20 cellular contexts compared by ENCODE assay signal in genomic region chr4:25090516-25090915, GRCh38. TPM values are rescaled to one million over a fixed set of nuclear protein-coding genes. Genes with fewer than 3 reads are reported as not detected.
DNase-seq lines count a peak whose midpoint lies in the region; ATAC-seq, FAIRE-seq and TF ChIP-seq lines count a peak whose summit lies in the region.
"Had no signal": no experiment of that assay in that cellular context is flagged by ENCODE, and none has a peak within 500 bp of the region (broad histone marks: within the 10 kb centered on the region; RNA-seq: fewer than 3 reads in every experiment).

No MANE protein-coding gene starts in this region.

- H3K23me2 ChIP-seq in H9 (ENCODE audit: insufficient read length, low read depth, low read length, poor library complexity, severe bottlenecking): no peaks in the 10 kb centered on the region

- POLR2A ChIA-PET in PC-3 (lab: Charles Lee; ENCODE audit: unreplicated experiment): interaction anchor here (0.6 kb wide), 1 partner anchor 13 kb away, joined by 4 read pairs; no protein-coding TSS in a partner anchor

- H2BK20ac ChIP-seq in H9 (ENCODE audit: low read depth, low read length, poor library complexity, severe bottlenecking): no peak overlapping the region

- TF ChIP-seq CTCF in PC-3 (conservative IDR thresholded peaks at IDR 0.05; ENCODE audit: low read depth, low read length) (no peak), fibroblast of mammary gland (conservative IDR thresholded peaks at IDR 0.05; ENCODE audit: control insufficient read depth, insufficient read depth, low read depth, low read length) (no peak), H9 (conservative IDR thresholded peaks at IDR 0.05) (no peak), pancreas (IDR thresholded peaks at IDR 0.05) (no peak)

- H3K4me1 Mint-ChIP-seq in H9: peaks cover 18 to 20% of the 10 kb centered on the region in 2 experiments

- H2BK5ac ChIP-seq in H9 (ENCODE audit: insufficient read length, low read length): no peak overlapping the region

- H4K8ac ChIP-seq in H9 (replicated peaks; ENCODE audit: insufficient read length, low read depth, low read length): no peak overlapping the region

- no peaks in the 10 kb centered on the region for H3K9me2 ChIP-seq in PC-3 (replicated peaks; ENCODE audit: low read length)

- no peaks in the 10 kb centered on the region; the same call in 1 of the 2 replicates for H3K27me3 Mint-ChIP-seq in H9 (ENCODE audit: low read depth)

- ATAC-seq in PC-3: peak; percentile 67
- no peak for ATAC-seq in pancreas
- no peak for ATAC-seq in HG02610 (IDR thresholded peaks at IDR 0.05; ENCODE audit: unreplicated experiment)

- no peak overlapping the region for H2BK120ac ChIP-seq in H9 (ENCODE audit: low read depth, low read length, poor library complexity, severe bottlenecking)

- H3K4me3 ChIP-seq in PC-3 (ENCODE audit: low read length) (no peak overlapping the region), fibroblast of mammary gland (ENCODE audit: control insufficient read depth, low read depth, low read length) (no peak overlapping the region), pancreas (no peak overlapping the region)

- peaks cover 8% of the 10 kb centered on the region; the same call in 1 of the 2 replicates for H3K4me1 ChIP-seq in PC-3 (ENCODE audit: insufficient read depth, low read length)
- H3K4me1 ChIP-seq in H9 (ENCODE audit: insufficient read depth, low read length): no peaks in the 10 kb centered on the region
- H3K4me1 ChIP-seq in pancreas: no peaks in the 10 kb centered on the region

- no peak overlapping the region for H3T11ph ChIP-seq in H9 (ENCODE audit: low read length)

- no peaks in the 10 kb centered on the region for H3K79me1 ChIP-seq in H9 (ENCODE audit: insufficient read depth, low read depth, low read length, poor library complexity, severe bottlenecking)

- DNase-seq in HCEC 1CT: peak; percentile 18
- peak; percentile 43 for DNase-seq in PC-3
- peak; percentile 85 for DNase-seq in fibroblast of mammary gland (ENCODE audit: low read depth)
- DNase-seq in H9: no peak
- no peak for DNase-seq in pancreas
- no peak for DNase-seq in ACHN
- DNase-seq: COR-L47; DMS153; HFFc6; KG1; MV-4-11; NCI-H1417; NCI-H2029; NCI-H2171 treated with DMSO at 0.1 percent for 48 hours; NCI-H446 treated with DMSO at 0.1 percent for 48 hours; NK-92 treated with Interleukin-12 subunit alpha and Interleukin-12 subunit beta, amount 100 ng/mL, for 24 hours; RPMI8226 had no signal

- no peak overlapping the region for H4K91ac ChIP-seq in H9 (ENCODE audit: insufficient read length, low read depth, low read length)

- intact Hi-C loops in PC-3 (cut with micrococcal nuclease) (no loop called here), pancreas (cut with DNase I) (no loop called here)

- no peak overlapping the region for H3K4me2 ChIP-seq in PC-3 (ENCODE audit: low read length)
- H3K4me2 ChIP-seq in H9 (ENCODE audit: insufficient read depth, insufficient read length, low read length): no peak overlapping the region

- H3K27me3 ChIP-seq in PC-3 (ENCODE audit: low read length) (no peaks in the 10 kb centered on the region), H9 (ENCODE audit: insufficient read depth, low read length) (no peaks in the 10 kb centered on the region), pancreas (no peaks in the 10 kb centered on the region)

- H3K4me3 Mint-ChIP-seq in H9: no peak overlapping the region
- H3K4me3 Mint-ChIP-seq: HFFc6 had no signal

- no TSS peak for BruUV-seq in PC-3 (replicated peaks; lab: Mats Ljungman, UMichigan)

- no peak overlapping the region for H4K5ac ChIP-seq in H9 (ENCODE audit: insufficient read length, low read depth, low read length)

- no peak overlapping the region for H2BK15ac ChIP-seq in H9 (ENCODE audit: low read depth, low read length)

- H3K9ac ChIP-seq in PC-3 (ENCODE audit: low read length) (no peak overlapping the region), H9 (ENCODE audit: extremely low read depth, insufficient read length, low read length) (no peak overlapping the region)

- H3K79me2 ChIP-seq in PC-3 (ENCODE audit: low read length) (no peaks in the 10 kb centered on the region), H9 (ENCODE audit: insufficient read depth, low read length) (no peaks in the 10 kb centered on the region)

- in situ Hi-C loops in ACHN (cut with HindIII; ENCODE audit: low pct_ligation_motif_present, low pct_unique_long_range_greater_than_20kb, low sequenced_read_pairs): no loop called here

- H3K14ac ChIP-seq in H9 (ENCODE audit: insufficient read depth, low read length): no peak overlapping the region

- H3K36me3 Mint-ChIP-seq in H9 (ENCODE audit: insufficient read depth in 1 of 3, low read depth in 3 of 3): peaks cover 0 to 18% (median 15%) of the 10 kb centered on the region in 3 experiments; a peak in 6 of 7 replicates

- H3K18ac ChIP-seq in H9 (ENCODE audit: insufficient read length, low read depth, low read length): no peak overlapping the region

- peaks cover 14 to 18% of the 10 kb centered on the region in 2 experiments for H3K9me3 Mint-ChIP-seq in H9

- no peak overlapping the region for H2BK12ac ChIP-seq in H9 (ENCODE audit: insufficient read length, low read depth, low read length)

- no peaks in the 10 kb centered on the region for H3F3A ChIP-seq in PC-3 (ENCODE audit: low read length, unreplicated experiment)

- no peaks in the 10 kb centered on the region for H3K9me3 ChIP-seq in PC-3 (ENCODE audit: low read length)
- peaks cover 9% of the 10 kb centered on the region for H3K9me3 ChIP-seq in H9 (ENCODE audit: control insufficient read depth, low read depth, low read length)
- no peaks in the 10 kb centered on the region for H3K9me3 ChIP-seq in pancreas

- no CpG with 5 or more reads among the region's 2 CpGs for WGBS in H9 (ENCODE audit: extremely low coverage, insufficient read length, low lambda C conversion rate)
- WGBS in pancreas, 2 donors: 91 to 93% methylated on average over 2 of the region's 2 CpGs

- H3K23ac ChIP-seq in H9 (ENCODE audit: insufficient read length, low read depth, low read length): no peak overlapping the region

- H2AFZ ChIP-seq in PC-3 (ENCODE audit: low read length): no peak overlapping the region
- H2AFZ ChIP-seq in H9 (ENCODE audit: low read length): no peak overlapping the region

- H3K4ac ChIP-seq in H9 (ENCODE audit: low read depth, low read length): no peak overlapping the region

- no peak overlapping the region for H3K56ac ChIP-seq in H9 (ENCODE audit: insufficient read length, low read depth, low read length)

- H3K36me3 ChIP-seq in PC-3 (ENCODE audit: low read depth, low read length) (no peaks in the 10 kb centered on the region), pancreas (no peaks in the 10 kb centered on the region)

- H3K27ac Mint-ChIP-seq in H9: peak overlapping the region in 1 of 3 experiments; percentile 14; a peak in 1 of 7 replicates
- H3K27ac Mint-ChIP-seq: HFFc6 had no signal

- no peak overlapping the region for H2AK5ac ChIP-seq in H9 (ENCODE audit: insufficient read length, low read length)

- H4K20me1 ChIP-seq in PC-3 (ENCODE audit: low read length) (no peaks in the 10 kb centered on the region), H9 (ENCODE audit: control insufficient read depth, insufficient read depth, insufficient read length) (no peaks in the 10 kb centered on the region)

- H3K27ac ChIP-seq in PC-3 (ENCODE audit: low read length) (no peak overlapping the region), H9 (ENCODE audit: insufficient read length, low read depth, low read length) (no peak overlapping the region), pancreas (no peak overlapping the region)

- no peak for FAIRE-seq in pancreas (lab: Jason Lieb, UNC)
- FAIRE-seq: H1 had no signal

- CTCF ChIA-PET in PC-3 (lab: Charles Lee): no interaction called here

RNA-seq across cellular contexts. Expression of gene LGI2, which starts 59.8 kb away (rescaled TPM):
- total RNA-seq in PC-3 (2014; rRNA removed): 0.18 and 3.4 TPM in 2 replicates
- total RNA-seq in H9 (2021): 1.4 and 2.4 TPM in 2 replicates
- 1 to 10 TPM in 2 of 6 donors, under 1 TPM in 4; 0.22 to 1.7 (median 0.73) TPM for total RNA-seq in pancreas
- polyA plus RNA-seq in pancreas: under 1 TPM; 0.38 to 0.72 TPM
- total RNA-seq: HFFc6, OCI-LY7 had no signal

Comparison
In these comparisons a context has a peak if more than half of its experiments do, and no peak if none do; other contexts are left out.
1. DNase-seq: peak in HCEC 1CT (single experiment), PC-3 (single experiment) and fibroblast of mammary gland (single experiment); none in H9 (single experiment), pancreas (0 of 6) and ACHN (single experiment).